Comparison of ENCODE assay signal across 22 cellular contexts in the genomic region with DNA sequence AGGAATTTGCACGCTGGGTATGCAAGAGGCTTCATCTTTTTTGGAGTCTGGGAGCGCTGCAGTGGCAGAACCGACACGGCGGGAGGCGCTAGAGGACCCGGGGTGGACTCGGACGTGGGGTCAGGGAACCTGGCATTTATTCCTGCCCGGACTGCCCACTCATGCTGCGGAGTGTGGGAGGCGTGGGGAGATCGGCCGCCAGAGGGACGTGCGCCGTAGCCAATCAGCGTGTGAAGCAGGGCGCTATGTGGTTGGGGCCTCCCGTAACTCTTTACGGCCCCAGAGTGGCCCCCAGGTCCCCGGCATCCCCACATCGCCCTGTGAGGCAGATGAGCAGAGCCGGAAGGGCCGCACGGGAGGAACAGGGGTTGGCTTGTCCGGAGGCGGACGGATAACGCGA. TPM values are rescaled to one million over a fixed set of nuclear protein-coding genes. Genes with fewer than 3 reads are reported as not detected.
DNase-seq lines count a peak whose midpoint lies in the region; ATAC-seq and TF ChIP-seq lines count a peak whose summit lies in the region.
"Had no signal": no experiment of that assay in that cellular context is flagged by ENCODE, and none has a peak within 500 bp of the region (broad histone marks: within the 10 kb centered on the region; RNA-seq: fewer than 3 reads in every experiment).

No MANE protein-coding gene starts in this region.

- peaks cover 11% of the 10 kb centered on the region for H3K4me1 ChIP-seq in OCI-LY7 (ENCODE audit: insufficient read depth, low read length, poor library complexity, severe bottlenecking)
- no peaks in the 10 kb centered on the region for H3K4me1 ChIP-seq in testis

- peaks cover 2% of the 10 kb centered on the region for H3K36me3 ChIP-seq in H7 (replicated peaks; ENCODE audit: control insufficient read depth, insufficient read depth, low read length)
- H3K36me3 ChIP-seq in OCI-LY7 (ENCODE audit: insufficient read depth, low read length), result no peaks in the 10 kb centered on the region
- no peaks in the 10 kb centered on the region for H3K36me3 ChIP-seq in testis (ENCODE audit: low read depth, missing control alignments)

- BruUV-seq in OCI-LY7 (replicated peaks; lab: Mats Ljungman, UMichigan), result no TSS peak

- H3K4me1 Mint-ChIP-seq in activated T-cell treated with anti-CD3 and anti-CD28 coated beads, Interleukin-2, amount 50 U/mL, for 24 hours (ENCODE audit: low read depth), result no peaks in the 10 kb centered on the region
- H3K4me1 Mint-ChIP-seq: CD4-positive, alpha-beta memory T cell had no signal

- 65 to 76% methylated on average over 10 to 31 of the region's 31 CpGs for WGBS in testis, 2 donors

- H3K9me3 Mint-ChIP-seq in activated T-cell treated with anti-CD3 and anti-CD28 coated beads, Interleukin-2, amount 50 U/mL, for 24 hours, result no peaks in the 10 kb centered on the region
- H3K9me3 Mint-ChIP-seq: CD4-positive, alpha-beta memory T cell had no signal

- DNase-seq in H7, result peak; percentile 65
- no peak for DNase-seq in OCI-LY7 (ENCODE audit: low spot score)
- no peak for DNase-seq in epithelial cell of proximal tubule (ENCODE audit: low read depth)
- no peak for DNase-seq in testis
- DNase-seq in medulla oblongata (ENCODE audit: extremely low spot score), result no peak
- no peak for DNase-seq in activated T-cell treated with anti-CD3 and anti-CD28 coated beads, Interleukin-2, amount 50 U/mL, for 24 hours
- no peak for DNase-seq in Right ventricle myocardium inferior (ENCODE audit: missing footprints)
- DNase-seq: ACHN; Caco-2; CD4-positive, alpha-beta memory T cell; DND-41; KBM-7; NCI-H1092 treated with DMSO at 0.1 percent for 48 hours; NCI-H1436 treated with DMSO at 0.1 percent for 48 hours; NCI-H2029; NCI-H345; NCI-H524; NCI-H774; NK-92 treated with Interleukin-12 subunit alpha and Interleukin-12 subunit beta, amount 100 ng/mL, for 24 hours had no signal

- no peaks in the 10 kb centered on the region for H3K27me3 Mint-ChIP-seq in activated T-cell treated with anti-CD3 and anti-CD28 coated beads, Interleukin-2, amount 50 U/mL, for 24 hours
- H3K27me3 Mint-ChIP-seq: CD4-positive, alpha-beta memory T cell had no signal

- no peaks in the 10 kb centered on the region for H3K79me2 ChIP-seq in OCI-LY7 (ENCODE audit: insufficient read depth, low read depth, low read length)

- no peaks in the 10 kb centered on the region for H3K9me2 ChIP-seq in OCI-LY7 (ENCODE audit: insufficient read depth, low read length)

- no peak overlapping the region for H3K27ac Mint-ChIP-seq in activated T-cell treated with anti-CD3 and anti-CD28 coated beads, Interleukin-2, amount 50 U/mL, for 24 hours
- H3K27ac Mint-ChIP-seq: CD4-positive, alpha-beta memory T cell had no signal

- TF ChIP-seq POLR2A in testis (IDR thresholded peaks at IDR 0.05), result no peak

- peak; percentile 32; the same call in 1 of the 2 replicates for TF ChIP-seq CTCF in OCI-LY7 (conservative IDR thresholded peaks at IDR 0.05; ENCODE audit: low read length)
- TF ChIP-seq CTCF in epithelial cell of proximal tubule (conservative IDR thresholded peaks at IDR 0.05; ENCODE audit: low read depth, low read length), result peak; percentile 5
- TF ChIP-seq CTCF in testis (IDR thresholded peaks at IDR 0.05), result no peak

- no peaks in the 10 kb centered on the region for H3K27me3 ChIP-seq in H7 (ENCODE audit: control insufficient read depth, insufficient read depth, low read length)
- H3K27me3 ChIP-seq in testis, result no peaks in the 10 kb centered on the region
- H3K27me3 ChIP-seq: BLaER1 treated with 17β-estradiol and CSF1 and Interleukin-3, amounts not matched to agents 10 nM and 100 nM had no signal

- no peaks in the 10 kb centered on the region for H4K20me1 ChIP-seq in OCI-LY7 (ENCODE audit: insufficient read depth, low read length)

- intact Hi-C loops in OCI-LY7 (cut with micrococcal nuclease; ENCODE audit: unreplicated experiment), result no loop called here
- intact Hi-C loops in testis (cut with DNase I; ENCODE audit: low total_unique reads), result no loop called here
- intact Hi-C loops in Right ventricle myocardium inferior (cut with DNase I), result no loop called here

- no peak for ATAC-seq in Right ventricle myocardium inferior
- ATAC-seq: Panc1 had no signal

- POLR2A ChIA-PET in OCI-LY7 (lab: Charles Lee), result no interaction called here

- no peak overlapping the region for H3K4me3 Mint-ChIP-seq in activated T-cell treated with anti-CD3 and anti-CD28 coated beads, Interleukin-2, amount 50 U/mL, for 24 hours
- H3K4me3 Mint-ChIP-seq: CD4-positive, alpha-beta memory T cell had no signal

- no peak overlapping the region for H3K4me3 ChIP-seq in H7 (ENCODE audit: insufficient read depth, low read depth, low read length)
- H3K4me3 ChIP-seq in OCI-LY7 (ENCODE audit: low read depth, low read length, poor library complexity, severe bottlenecking), result no peak overlapping the region
- no peak overlapping the region for H3K4me3 ChIP-seq in epithelial cell of proximal tubule (ENCODE audit: low read depth, low read length)
- H3K4me3 ChIP-seq in testis, result peak overlapping the region; percentile 21 to 46
- H3K4me3 ChIP-seq: BLaER1 treated with 17β-estradiol and CSF1 and Interleukin-3, amounts not matched to agents 10 nM and 100 nM had no signal

- H3K4me2 ChIP-seq in OCI-LY7 (ENCODE audit: low read length), result no peak overlapping the region

- peaks cover 7% of the 10 kb centered on the region for H3K36me3 Mint-ChIP-seq in activated T-cell treated with anti-CD3 and anti-CD28 coated beads, Interleukin-2, amount 50 U/mL, for 24 hours (ENCODE audit: low read depth)

- H3K27ac ChIP-seq in OCI-LY7 (ENCODE audit: low read depth, low read length, poor library complexity, severe bottlenecking), result no peak overlapping the region
- H3K27ac ChIP-seq in testis, result no peak overlapping the region
- H3K27ac ChIP-seq: BLaER1 treated with 17β-estradiol and CSF1 and Interleukin-3, amounts not matched to agents 10 nM and 100 nM had no signal

- no peak overlapping the region for H2AFZ ChIP-seq in OCI-LY7 (ENCODE audit: low read length)

- no peaks in the 10 kb centered on the region for H3K9me3 ChIP-seq in OCI-LY7 (ENCODE audit: low read length)
- no peaks in the 10 kb centered on the region for H3K9me3 ChIP-seq in testis
- H3K9me3 ChIP-seq: BLaER1 treated with 17β-estradiol and CSF1 and Interleukin-3, amounts not matched to agents 10 nM and 100 nM; Caco-2 had no signal

- CTCF ChIA-PET in OCI-LY7 (lab: Charles Lee; ENCODE audit: unreplicated experiment), result no interaction called here

RNA-seq across cellular contexts. Expression of a gene that starts 11.2 kb away (rescaled TPM):
- total RNA-seq in H7 (2014; rRNA removed; shearing (Covaris generic)), result 55.2 and 94.1 TPM in 2 replicates
- total RNA-seq in OCI-LY7 (2014; rRNA removed; shearing (Covaris generic)), result 38.7 and 44.9 TPM in 2 replicates
- total RNA-seq in OCI-LY7 (2022), result 22.3 and 23.9 TPM in 2 replicates
- total RNA-seq in epithelial cell of proximal tubule, result 49.6 and 55.5 TPM in 2 replicates
- 10 to 100 TPM; 96.1 to 96.5 TPM for total RNA-seq in testis
- polyA plus RNA-seq in testis (ENCODE audit: insufficient read depth, low read depth, low replicate concordance), result 42.3 TPM
- 31.3 TPM for total RNA-seq in Right ventricle myocardium inferior

RNA-seq across cellular contexts. Expression of a gene that starts 17.5 kb away (rescaled TPM):
- total RNA-seq in H7 (2014; rRNA removed; shearing (Covaris generic)), result 22.7 and 33.5 TPM in 2 replicates
- total RNA-seq in OCI-LY7 (2014; rRNA removed; shearing (Covaris generic)), result 25.3 and 26.1 TPM in 2 replicates
- total RNA-seq in OCI-LY7 (2022) (61.9 and 63.9 TPM in 2 replicates), epithelial cell of proximal tubule (28.0 and 47.1 TPM in 2 replicates), testis (10 to 100 TPM; 26.7 to 31.0 TPM), Right ventricle myocardium inferior (34.5 TPM)
- polyA plus RNA-seq in testis (ENCODE audit: insufficient read depth, low read depth, low replicate concordance), result 12.5 TPM

RNA-seq across cellular contexts. Expression of a gene that starts 36.3 kb away (rescaled TPM):
- 0.80 and 0.85 TPM in 2 replicates for total RNA-seq in H7 (2014; rRNA removed; shearing (Covaris generic))
- total RNA-seq in OCI-LY7 (2014; rRNA removed; shearing (Covaris generic)), result not detected in 2 replicates
- total RNA-seq in OCI-LY7 (2022) (not detected in 2 replicates), epithelial cell of proximal tubule (9.5 and 11.1 TPM in 2 replicates), testis (not detected), Right ventricle myocardium inferior (not detected)
- polyA plus RNA-seq in testis (ENCODE audit: insufficient read depth, low read depth, low replicate concordance), result 0.38 TPM
- total RNA-seq: H4 had no signal

Comparison
In these comparisons a context has a peak if more than half of its experiments do, and no peak if none do; other contexts are left out.
1. H3K4me3 ChIP-seq: peak in testis (2 of 2); none in H7 (single experiment), OCI-LY7 (single experiment) and epithelial cell of proximal tubule (single experiment).
2. CTCF ChIP-seq: peak in OCI-LY7 (single experiment) and epithelial cell of proximal tubule (single experiment); none in testis (0 of 3).